ENCODE assay signal across 26 cellular contexts in genomic region chr17:80465316-80465974, GRCh38. TPM values are rescaled to one million over a fixed set of nuclear protein-coding genes. Genes with fewer than 3 reads are reported as not detected.
"Had no signal": no experiment of that assay in that cellular context is flagged by ENCODE, and none has a peak within 500 bp of the region (broad histone marks: within the 10 kb centered on the region; RNA-seq: fewer than 3 reads in every experiment).

No MANE protein-coding gene starts in this region.

- ATAC-seq: activated T-cell treated with anti-CD3 and anti-CD28 coated beads, Interleukin-2, amount 50 U/mL, for 4 hours; body of pancreas had no signal

- DNase-seq: activated B cell treated with CpG ODN at 0.5 μM for 24 hours; activated CD4-positive, alpha-beta memory T cell treated with anti-CD3 and anti-CD28 coated beads for 36 hours; activated CD4-positive, alpha-beta T cell treated with anti-CD3 and anti-CD28 coated beads for 4 hours; activated CD4-positive, alpha-beta T cell treated with anti-CD3 and anti-CD28 coated beads, Interleukin-2, amount 50 U/mL, for 1 hour; activated CD4-positive, CD25-positive, alpha-beta regulatory T cell treated with anti-CD3 and anti-CD28 coated beads, Interleukin-2, amount 50 U/mL, for 72 hours; activated CD8-positive, alpha-beta memory T cell treated with anti-CD3 and anti-CD28 coated beads, Interleukin-2, amount 50 U/mL, for 4 hours; activated gamma-delta T cell treated with Interleukin-2 at 50 U/mL for 16 hours; activated naive CD4-positive, alpha-beta T cell treated with anti-CD3 and anti-CD28 coated beads for 36 hours; activated T-cell treated with anti-CD3 and anti-CD28 coated beads for 4 hours; activated T-cell treated with anti-CD3 and anti-CD28 coated beads, Interleukin-2, amount 50 U/mL, for 4 hours; adrenal gland; body of pancreas; Karpas-422; NCI-H146; NCI-H187 treated with DMSO at 0.1 percent for 48 hours; NCI-H2081; NCI-H2171 treated with DMSO at 0.1 percent for 48 hours; NCI-H2227 treated with DMSO at 0.1 percent for 48 hours; NCI-H446; NCI-H510A treated with DMSO at 0.1 percent for 48 hours; NCI-H526 treated with DMSO at 0.1 percent for 48 hours; NCI-H774; PC-9; SHP77; SK-N-SH had no signal

RNA-seq across cellular contexts. Expression of gene NPTX1, which starts 11.0 kb away (rescaled TPM):
- total RNA-seq: MCF 10A had no signal
